Comparison of ENCODE assay signal across 41 cellular contexts in genomic region chr3:150879141-150879540, GRCh38. TPM values are rescaled to one million over a fixed set of nuclear protein-coding genes. Genes with fewer than 3 reads are reported as not detected.
"Had no signal": no experiment of that assay in that cellular context is flagged by ENCODE, and none has a peak within 500 bp of the region (broad histone marks: within the 10 kb centered on the region; RNA-seq: fewer than 3 reads in every experiment).

No MANE protein-coding gene starts in this region.

- H3K4me1 Mint-ChIP-seq: activated naive CD8-positive, alpha-beta T cell treated with anti-CD3 and anti-CD28 coated beads for 36 hours; immature natural killer cell; stimulated activated effector memory CD8-positive, alpha-beta T cell treated with anti-CD3 and anti-CD28 coated beads, Interleukin-12 subunit alpha, Interleukin-12 subunit beta, amount 100 ng/mL, for 72 hours; T-helper 17 cell had no signal

- H3K27ac Mint-ChIP-seq: activated naive CD8-positive, alpha-beta T cell treated with anti-CD3 and anti-CD28 coated beads for 36 hours; brain; effector memory CD8-positive, alpha-beta T cell; immature natural killer cell; stimulated activated effector memory CD8-positive, alpha-beta T cell treated with anti-CD3 and anti-CD28 coated beads, Interleukin-12 subunit alpha, Interleukin-12 subunit beta, amount 100 ng/mL, for 72 hours; stimulated activated naive CD8-positive, alpha-beta T cell treated with anti-CD3 and anti-CD28 coated beads, Interleukin-15, Interleukin-2, amounts not matched to agents 100 ng/mL and 50 ng/mL, for 24 hours; T-helper 17 cell; type B pancreatic cell had no signal

- H3K27me3 ChIP-seq: adrenal gland, dorsolateral prefrontal cortex, vagina had no signal

- ATAC-seq: activated CD4-positive, CD25-positive, alpha-beta regulatory T cell treated with anti-CD3 and anti-CD28 coated beads, Interleukin-2, amount 50 U/mL, for 24 hours; effector memory CD8-positive, alpha-beta T cell; gastroesophageal sphincter; right cardiac atrium; stimulated activated effector memory CD8-positive, alpha-beta T cell treated with anti-CD3 and anti-CD28 coated beads, Interleukin-12 subunit alpha, Interleukin-12 subunit beta, amount 100 ng/mL, for 72 hours; T-helper 17 cell had no signal

- H3K27ac ChIP-seq: adrenal gland, coronary artery, gastroesophageal sphincter, left ventricle myocardium inferior, skin epidermis, thoracic aorta, vagina, WERI-Rb-1 had no signal

- H3K36me3 ChIP-seq: adrenal gland, gastroesophageal sphincter, left ventricle myocardium inferior, thoracic aorta, vagina, WERI-Rb-1 had no signal

- DNase-seq: activated CD4-positive, alpha-beta T cell treated with anti-CD3 and anti-CD28 coated beads for 48 hours; activated CD4-positive, alpha-beta T cell treated with anti-CD3 and anti-CD28 coated beads, Interleukin-2, amount 50 U/mL, for 48 hours; activated CD8-positive, alpha-beta memory T cell treated with anti-CD3 and anti-CD28 coated beads for 24 hours; activated effector memory CD4-positive, alpha-beta T cell treated with Interleukin-2 at 50 U/mL for 16 hours; activated naive CD4-positive, alpha-beta T cell treated with Interleukin-2 at 50 U/mL for 16 hours; activated naive CD8-positive, alpha-beta T cell treated with anti-CD3 and anti-CD28 coated beads for 36 hours; adrenal gland; aorta; dorsolateral prefrontal cortex; effector memory CD8-positive, alpha-beta T cell; hypothalamus; immature natural killer cell; kidney; left ventricle myocardium inferior; mammary epithelial cell; nucleus accumbens; right cardiac atrium; stimulated activated CD4-positive, alpha-beta T cell treated with anti-CD3 and anti-CD28 coated beads, Interleukin-12 subunit alpha, Interleukin-12 subunit beta, amount 100 ng/mL, for 4 hours; stimulated activated CD4-positive, alpha-beta T cell treated with anti-CD3 and anti-CD28 coated beads, Interleukin-4, amount 100 ng/mL, for 1 hour; T-helper 17 cell; T1000; WERI-Rb-1 had no signal

- H3K4me3 Mint-ChIP-seq: activated naive CD8-positive, alpha-beta T cell treated with anti-CD3 and anti-CD28 coated beads for 36 hours; brain; effector memory CD8-positive, alpha-beta T cell; immature natural killer cell; nephron; stimulated activated effector memory CD8-positive, alpha-beta T cell treated with anti-CD3 and anti-CD28 coated beads, Interleukin-12 subunit alpha, Interleukin-12 subunit beta, amount 100 ng/mL, for 72 hours; stimulated activated naive CD8-positive, alpha-beta T cell treated with anti-CD3 and anti-CD28 coated beads, Interleukin-15, Interleukin-2, amounts not matched to agents 100 ng/mL and 50 ng/mL, for 24 hours; T-helper 17 cell; type B pancreatic cell had no signal

- H3K4me3 ChIP-seq: adrenal gland, coronary artery, dorsolateral prefrontal cortex, gastroesophageal sphincter, left ventricle myocardium inferior, skin epidermis, thoracic aorta, vagina had no signal

- H3K9me3 ChIP-seq: adrenal gland, gastroesophageal sphincter, left ventricle myocardium inferior, thoracic aorta, vagina had no signal

- H3K9me3 Mint-ChIP-seq: activated naive CD8-positive, alpha-beta T cell treated with anti-CD3 and anti-CD28 coated beads for 36 hours; brain; effector memory CD8-positive, alpha-beta T cell; nephron; stimulated activated effector memory CD8-positive, alpha-beta T cell treated with anti-CD3 and anti-CD28 coated beads, Interleukin-12 subunit alpha, Interleukin-12 subunit beta, amount 100 ng/mL, for 72 hours; stimulated activated naive CD8-positive, alpha-beta T cell treated with anti-CD3 and anti-CD28 coated beads, Interleukin-15, Interleukin-2, amounts not matched to agents 100 ng/mL and 50 ng/mL, for 24 hours; type B pancreatic cell had no signal

- H3K36me3 Mint-ChIP-seq: activated naive CD8-positive, alpha-beta T cell treated with anti-CD3 and anti-CD28 coated beads for 36 hours; brain; immature natural killer cell; stimulated activated effector memory CD8-positive, alpha-beta T cell treated with anti-CD3 and anti-CD28 coated beads, Interleukin-12 subunit alpha, Interleukin-12 subunit beta, amount 100 ng/mL, for 72 hours; type B pancreatic cell had no signal

- H3K4me1 ChIP-seq: adrenal gland, gastroesophageal sphincter had no signal

RNA-seq across cellular contexts. Expression of gene MINDY4B, which starts 26.1 kb away (rescaled TPM):
- total RNA-seq: activated naive CD8-positive, alpha-beta T cell treated with anti-CD3 and anti-CD28 coated beads for 36 hours; aorta; cardiac septum; cerebellum; fibroblast of lung; fibroblast of villous mesenchyme; gastroesophageal sphincter; kidney; mammary epithelial cell; mucosa of gallbladder; pulmonary artery endothelial cell; right cardiac atrium; subcutaneous adipose tissue; T-helper 17 cell; thoracic aorta; vagina had no signal
- polyA plus RNA-seq: aorta, esophagus, fibroblast of lung, immature natural killer cell, mammary epithelial cell, right cardiac atrium had no signal
